Comparison of ENCODE assay signal across 15 cellular contexts in genomic region chr15:66952756-66953522, GRCh38.
"Had no signal": no experiment of that assay in that cellular context is flagged by ENCODE, and none has a peak within 500 bp of the region (broad histone marks: within the 10 kb centered on the region; RNA-seq: fewer than 3 reads in every experiment).

No MANE protein-coding gene starts in this region.

- H3K4me3 ChIP-seq: cardiac muscle cell, esophagus muscularis mucosa had no signal

- H3K27ac Mint-ChIP-seq: activated CD8-positive, alpha-beta memory T cell treated with anti-CD3 and anti-CD28 coated beads, Interleukin-2, amount 10 ng/mL, durations not matched to agents 7 days and 5 days; activated T-cell treated with anti-CD3 and anti-CD28 coated beads, Interleukin-2, amount 50 U/mL, for 72 hours; nephron; type B pancreatic cell had no signal

- H3K9me3 ChIP-seq: esophagus muscularis mucosa had no signal

- H3K4me3 Mint-ChIP-seq: activated CD8-positive, alpha-beta memory T cell treated with anti-CD3 and anti-CD28 coated beads, Interleukin-2, amount 10 ng/mL, durations not matched to agents 7 days and 5 days; activated T-cell treated with anti-CD3 and anti-CD28 coated beads, Interleukin-2, amount 50 U/mL, for 72 hours; nephron; type B pancreatic cell had no signal

- H3K9me3 Mint-ChIP-seq: activated T-cell treated with anti-CD3 and anti-CD28 coated beads, Interleukin-2, amount 50 U/mL, for 72 hours; nephron had no signal

- H3K36me3 Mint-ChIP-seq: activated CD8-positive, alpha-beta memory T cell treated with anti-CD3 and anti-CD28 coated beads, Interleukin-2, amount 10 ng/mL, durations not matched to agents 7 days and 5 days; type B pancreatic cell had no signal

- ATAC-seq: activated CD4-positive, CD25-positive, alpha-beta regulatory T cell treated with anti-CD3 and anti-CD28 coated beads, Interleukin-2, amount 50 U/mL, for 24 hours; activated CD8-positive, alpha-beta memory T cell treated with anti-CD3 and anti-CD28 coated beads, Interleukin-2, amount 10 ng/mL, durations not matched to agents 7 days and 5 days; activated T-cell treated with anti-CD3 and anti-CD28 coated beads, Interleukin-2, amount 50 U/mL, for 72 hours; left lobe of liver had no signal

- DNase-seq: activated CD4-positive, alpha-beta T cell treated with anti-CD3 and anti-CD28 coated beads, Interleukin-2, amount 50 U/mL, for 48 hours; activated CD8-positive, alpha-beta memory T cell treated with anti-CD3 and anti-CD28 coated beads, Interleukin-2, amount 10 ng/mL, durations not matched to agents 7 days and 5 days; activated T-cell treated with anti-CD3 and anti-CD28 coated beads, Interleukin-2, amount 50 U/mL, for 72 hours; foreskin melanocyte; head of caudate nucleus; mammary epithelial cell; occipital lobe; stimulated activated CD4-positive, alpha-beta T cell treated with anti-CD3 and anti-CD28 coated beads, Interleukin-2, amount 100 ng/mL, for 48 hours; stimulated activated naive CD4-positive, alpha-beta T cell treated with Interleukin-2 at 50 U/mL for 16 hours had no signal

- H3K27me3 ChIP-seq: esophagus muscularis mucosa had no signal

- H3K36me3 ChIP-seq: cardiac muscle cell, esophagus muscularis mucosa had no signal

- H3K27ac ChIP-seq: cardiac muscle cell, esophagus muscularis mucosa had no signal

- H3K4me1 ChIP-seq: esophagus muscularis mucosa had no signal
